ENCODE assay signal across 1 cellular context in the genomic region with DNA sequence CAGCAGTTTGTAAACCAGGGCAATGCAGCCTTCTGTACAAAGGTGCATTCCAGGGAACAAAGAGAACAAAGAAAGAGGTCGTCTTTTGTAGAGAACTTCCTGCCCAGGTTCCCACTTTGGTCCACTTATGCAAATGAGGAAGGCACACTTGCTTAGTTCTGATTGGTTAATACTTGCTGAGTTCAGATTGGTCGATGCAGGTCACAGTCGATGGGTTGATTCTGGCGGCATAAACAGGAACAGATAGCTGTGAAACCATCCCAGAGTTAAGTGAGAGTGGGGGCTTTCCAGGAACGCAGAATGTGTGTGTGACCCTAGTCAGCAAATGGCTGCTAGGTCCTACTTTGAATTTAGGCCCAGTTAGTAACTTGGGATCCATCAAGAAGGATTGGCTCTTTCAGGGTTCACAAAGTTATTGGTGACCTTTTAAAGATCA.
A peak's percentile ranks its signal among the peaks of the same experiment; 100 is the strongest.
TF ChIP-seq lines count a peak whose summit lies in the region.

No MANE protein-coding gene starts in this region.

TF ChIP-seq in HepG2, 621 proteins besides CTCF, POLR2A, EP300 and RAD21:
- TF ChIP-seq SOX13 (IDR thresholded peaks at IDR 0.05) (peak; percentile 25; the same call in 1 of the 2 replicates), SOX13 (CRISPR knock-in tag; conservative IDR thresholded peaks at IDR 0.05 in 1 of 2, IDR thresholded peaks at IDR 0.05 in 1 of 2) (no peak), SOX5 (CRISPR knock-in tag; IDR thresholded peaks at IDR 0.05; ENCODE audit: borderline replicate concordance) (peak; percentile 52; the same call in 1 of the 2 replicates), SNRNP70 (IDR thresholded peaks at IDR 0.05; ENCODE audit: low read depth, low read length) (no peak), RBFOX2 (IDR thresholded peaks at IDR 0.05; ENCODE audit: low read depth, low read length) (no peak), NFYC (CRISPR knock-in tag; IDR thresholded peaks at IDR 0.05) (0 out of 2 replicates have a peak, but pooled peaks have one; percentile 32), SIX4 (CRISPR knock-in tag; IDR thresholded peaks at IDR 0.05) (no peak), REL (CRISPR knock-in tag; conservative IDR thresholded peaks at IDR 0.05) (no peak), ETV5 (CRISPR knock-in tag; IDR thresholded peaks at IDR 0.05; ENCODE audit: borderline replicate concordance) (no peak), JUNB (CRISPR knock-in tag; IDR thresholded peaks at IDR 0.05; ENCODE audit: borderline replicate concordance) (no peak), THAP7 (CRISPR knock-in tag; IDR thresholded peaks at IDR 0.05) (no peak), MIER3 (CRISPR knock-in tag; IDR thresholded peaks at IDR 0.05; ENCODE audit: borderline replicate concordance) (no peak)
- TF ChIP-seq, protein P1, sequence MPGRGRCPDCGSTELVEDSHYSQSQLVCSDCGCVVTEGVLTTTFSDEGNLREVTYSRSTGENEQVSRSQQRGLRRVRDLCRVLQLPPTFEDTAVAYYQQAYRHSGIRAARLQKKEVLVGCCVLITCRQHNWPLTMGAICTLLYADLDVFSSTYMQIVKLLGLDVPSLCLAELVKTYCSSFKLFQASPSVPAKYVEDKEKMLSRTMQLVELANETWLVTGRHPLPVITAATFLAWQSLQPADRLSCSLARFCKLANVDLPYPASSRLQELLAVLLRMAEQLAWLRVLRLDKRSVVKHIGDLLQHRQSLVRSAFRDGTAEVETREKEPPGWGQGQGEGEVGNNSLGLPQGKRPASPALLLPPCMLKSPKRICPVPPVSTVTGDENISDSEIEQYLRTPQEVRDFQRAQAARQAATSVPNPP (CRISPR knock-in tag; IDR thresholded peaks at IDR 0.05), result no peak
- TF ChIP-seq, protein P2, sequence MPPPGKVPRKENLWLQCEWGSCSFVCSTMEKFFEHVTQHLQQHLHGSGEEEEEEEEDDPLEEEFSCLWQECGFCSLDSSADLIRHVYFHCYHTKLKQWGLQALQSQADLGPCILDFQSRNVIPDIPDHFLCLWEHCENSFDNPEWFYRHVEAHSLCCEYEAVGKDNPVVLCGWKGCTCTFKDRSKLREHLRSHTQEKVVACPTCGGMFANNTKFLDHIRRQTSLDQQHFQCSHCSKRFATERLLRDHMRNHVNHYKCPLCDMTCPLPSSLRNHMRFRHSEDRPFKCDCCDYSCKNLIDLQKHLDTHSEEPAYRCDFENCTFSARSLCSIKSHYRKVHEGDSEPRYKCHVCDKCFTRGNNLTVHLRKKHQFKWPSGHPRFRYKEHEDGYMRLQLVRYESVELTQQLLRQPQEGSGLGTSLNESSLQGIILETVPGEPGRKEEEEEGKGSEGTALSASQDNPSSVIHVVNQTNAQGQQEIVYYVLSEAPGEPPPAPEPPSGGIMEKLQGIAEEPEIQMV (CRISPR knock-in tag; IDR thresholded peaks at IDR 0.05; ENCODE audit: low read depth), result peak; percentile 73; the same call in 1 of the 2 replicates
